Comparison of ENCODE assay signal across 1 cellular context in the genomic region with DNA sequence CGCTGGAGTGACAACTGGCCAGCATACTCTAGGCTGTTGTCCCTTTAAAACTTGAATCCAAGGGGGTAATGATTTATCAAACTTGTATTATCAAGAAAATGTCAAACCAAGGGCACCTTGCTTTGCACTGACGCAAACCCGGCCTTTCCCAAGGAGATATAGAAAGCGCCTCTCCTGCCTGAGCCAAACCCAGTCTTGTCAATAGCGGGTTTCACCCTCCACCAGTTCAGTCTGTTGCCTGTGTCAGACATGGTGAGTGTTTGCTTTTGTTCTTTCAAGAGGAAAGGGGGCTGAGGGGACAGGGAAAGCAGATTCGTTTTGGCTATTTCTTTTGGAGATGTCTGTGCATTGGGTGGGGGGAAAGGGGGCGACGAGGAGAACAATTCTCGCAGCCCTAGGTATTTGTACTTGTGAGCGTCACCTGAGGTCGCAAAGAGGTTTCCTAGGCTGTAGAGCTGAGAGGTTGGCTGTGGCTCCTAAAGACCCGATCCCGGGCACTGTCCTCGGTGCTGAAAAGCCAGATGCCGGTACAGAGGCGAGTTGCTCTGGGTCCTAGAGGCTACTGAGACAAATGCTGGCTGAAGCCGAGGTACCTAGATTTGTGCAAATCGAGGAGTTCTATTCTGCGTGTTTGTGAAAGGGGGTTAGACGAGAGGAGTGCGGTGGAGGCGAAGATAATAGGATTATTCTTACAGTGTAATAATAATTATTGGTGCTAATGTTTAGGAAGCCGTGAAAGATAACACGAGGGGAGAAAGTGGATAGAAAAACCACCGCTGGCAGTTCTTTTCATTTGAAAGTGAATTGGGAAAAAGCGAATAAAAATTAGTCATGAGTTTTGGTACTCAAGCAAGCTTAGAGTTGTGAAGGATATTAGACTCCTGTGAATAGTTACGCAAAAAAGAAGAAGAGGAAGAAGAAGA.
TF ChIP-seq lines count a peak whose summit lies in the region.

A gene (plus strand): TSS at position 185 of the 923 bp plus-strand sequence. CDS start 65 bp downstream, at position 250.

TF ChIP-seq in IMR-90, 13 proteins besides CTCF, POLR2A, EP300 and RAD21 (continued from another document):
- TF ChIP-seq, protein P1, sequence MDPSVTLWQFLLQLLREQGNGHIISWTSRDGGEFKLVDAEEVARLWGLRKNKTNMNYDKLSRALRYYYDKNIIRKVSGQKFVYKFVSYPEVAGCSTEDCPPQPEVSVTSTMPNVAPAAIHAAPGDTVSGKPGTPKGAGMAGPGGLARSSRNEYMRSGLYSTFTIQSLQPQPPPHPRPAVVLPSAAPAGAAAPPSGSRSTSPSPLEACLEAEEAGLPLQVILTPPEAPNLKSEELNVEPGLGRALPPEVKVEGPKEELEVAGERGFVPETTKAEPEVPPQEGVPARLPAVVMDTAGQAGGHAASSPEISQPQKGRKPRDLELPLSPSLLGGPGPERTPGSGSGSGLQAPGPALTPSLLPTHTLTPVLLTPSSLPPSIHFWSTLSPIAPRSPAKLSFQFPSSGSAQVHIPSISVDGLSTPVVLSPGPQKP (IDR thresholded peaks at IDR 0.05; ENCODE audit: borderline replicate concordance, low read depth, low read length): no peak
- no peak for TF ChIP-seq MAZ (IDR thresholded peaks at IDR 0.05; ENCODE audit: borderline replicate concordance, low read depth, low read length)
- TF ChIP-seq FOS (IDR thresholded peaks at IDR 0.05; ENCODE audit: low read depth, low read length): no peak
- no peak for TF ChIP-seq RFX5 (IDR thresholded peaks at IDR 0.05; ENCODE audit: low read depth, low read length)
- no peak for TF ChIP-seq MAFK (IDR thresholded peaks at IDR 0.05; ENCODE audit: low read depth, low read length)
- TF ChIP-seq BHLHE40 (IDR thresholded peaks at IDR 0.05; ENCODE audit: low read depth, low read length): no peak
- TF ChIP-seq CEBPB (IDR thresholded peaks at IDR 0.05; ENCODE audit: low read depth, low read length): no peak
- no peak for TF ChIP-seq CHD1 (IDR thresholded peaks at IDR 0.05; ENCODE audit: low read depth, low read length)
- TF ChIP-seq, protein P2, sequence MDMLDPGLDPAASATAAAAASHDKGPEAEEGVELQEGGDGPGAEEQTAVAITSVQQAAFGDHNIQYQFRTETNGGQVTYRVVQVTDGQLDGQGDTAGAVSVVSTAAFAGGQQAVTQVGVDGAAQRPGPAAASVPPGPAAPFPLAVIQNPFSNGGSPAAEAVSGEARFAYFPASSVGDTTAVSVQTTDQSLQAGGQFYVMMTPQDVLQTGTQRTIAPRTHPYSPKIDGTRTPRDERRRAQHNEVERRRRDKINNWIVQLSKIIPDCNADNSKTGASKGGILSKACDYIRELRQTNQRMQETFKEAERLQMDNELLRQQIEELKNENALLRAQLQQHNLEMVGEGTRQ (IDR thresholded peaks at IDR 0.05; ENCODE audit: low read depth, low read length): no peak
